Comparison of ENCODE assay signal across 26 cellular contexts in genomic region chr18:33697498-33697897, GRCh38.
"Had no signal": no experiment of that assay in that cellular context is flagged by ENCODE, and none has a peak within 500 bp of the region (broad histone marks: within the 10 kb centered on the region; RNA-seq: fewer than 3 reads in every experiment).

No MANE protein-coding gene starts in this region.

- H3K36me3 ChIP-seq: gastrocnemius medialis, lower lobe of right lung, neutrophil, pancreas, right lobe of liver, stomach, thyroid gland had no signal

- ATAC-seq: esophagus mucosa; gastrocnemius medialis; left ventricle myocardium superior; lower lobe of right lung; mucosa of descending colon; natural killer cell treated with Interleukin-12 subunit alpha and Interleukin-12 subunit beta and Interleukin-15 and Interleukin-18, amount 100 ng/mL, for 72 hours; pancreas had no signal

- H3K27ac Mint-ChIP-seq: memory B cell; mesothelial cell of epicardium; natural killer cell treated with Interleukin-12 subunit alpha and Interleukin-12 subunit beta and Interleukin-15 and Interleukin-18, amount 100 ng/mL, for 72 hours; type B pancreatic cell had no signal

- H3K4me1 ChIP-seq: gastrocnemius medialis, lower lobe of right lung, pancreas, stomach, thyroid gland had no signal

- H3K4me3 ChIP-seq: dorsolateral prefrontal cortex, gastrocnemius medialis, lower lobe of right lung, mucosa of descending colon, pancreas, right lobe of liver, smooth muscle cell, stomach, thyroid gland had no signal

- H3K27ac ChIP-seq: dorsolateral prefrontal cortex, epithelial cell of prostate, gastrocnemius medialis, lower lobe of right lung, neutrophil, pancreas, right lobe of liver, stomach, thyroid gland had no signal

- H3K9me3 Mint-ChIP-seq: memory B cell, mesothelial cell of epicardium, type B pancreatic cell had no signal

- H3K27me3 Mint-ChIP-seq: memory B cell; naive B cell; natural killer cell treated with Interleukin-12 subunit alpha and Interleukin-12 subunit beta and Interleukin-15 and Interleukin-18, amount 100 ng/mL, for 72 hours; type B pancreatic cell had no signal

- H3K4me3 Mint-ChIP-seq: memory B cell; mesothelial cell of epicardium; naive B cell; natural killer cell treated with Interleukin-12 subunit alpha and Interleukin-12 subunit beta and Interleukin-15 and Interleukin-18, amount 100 ng/mL, for 72 hours; neural crest cell; type B pancreatic cell had no signal

- H3K9me3 ChIP-seq: gastrocnemius medialis, lower lobe of right lung, mucosa of descending colon, neutrophil, pancreas, right lobe of liver, stomach, thyroid gland had no signal

- H3K36me3 Mint-ChIP-seq: memory B cell, naive B cell had no signal

- H3K4me2 ChIP-seq: smooth muscle cell had no signal

- H3K27me3 ChIP-seq: dorsolateral prefrontal cortex, gastrocnemius medialis, neutrophil, pancreas, right lobe of liver, stomach, thyroid gland had no signal

- H3K4me1 Mint-ChIP-seq: memory B cell, naive B cell, neural crest cell had no signal

- DNase-seq: dorsolateral prefrontal cortex; effector CD4-positive, alpha-beta T cell; gastrocnemius medialis; head of caudate nucleus; left ventricle myocardium superior; lower lobe of right lung; mucosa of descending colon; naive B cell; pancreas; right lobe of liver; stimulated activated CD4-positive, alpha-beta T cell treated with anti-CD3 and anti-CD28 coated beads, Interleukin-12 subunit alpha, Interleukin-12 subunit beta, amount 100 ng/mL, for 4 hours; stimulated activated CD4-positive, alpha-beta T cell treated with anti-CD3 and anti-CD28 coated beads, Interleukin-1b, Interleukin-23, amount 100 ng/mL, for 48 hours; stimulated activated CD4-positive, alpha-beta T cell treated with anti-CD3 and anti-CD28 coated beads, Interleukin-4, amount 100 ng/mL, for 1 hour; stimulated activated CD8-positive, alpha-beta memory T cell treated with anti-CD3 and anti-CD28 coated beads, Interleukin-4, amount 100 ng/mL, for 48 hours; stimulated activated naive CD4-positive, alpha-beta T cell; stomach; thyroid gland had no signal
